13 cellular contexts compared by ENCODE assay signal in the genomic region with DNA sequence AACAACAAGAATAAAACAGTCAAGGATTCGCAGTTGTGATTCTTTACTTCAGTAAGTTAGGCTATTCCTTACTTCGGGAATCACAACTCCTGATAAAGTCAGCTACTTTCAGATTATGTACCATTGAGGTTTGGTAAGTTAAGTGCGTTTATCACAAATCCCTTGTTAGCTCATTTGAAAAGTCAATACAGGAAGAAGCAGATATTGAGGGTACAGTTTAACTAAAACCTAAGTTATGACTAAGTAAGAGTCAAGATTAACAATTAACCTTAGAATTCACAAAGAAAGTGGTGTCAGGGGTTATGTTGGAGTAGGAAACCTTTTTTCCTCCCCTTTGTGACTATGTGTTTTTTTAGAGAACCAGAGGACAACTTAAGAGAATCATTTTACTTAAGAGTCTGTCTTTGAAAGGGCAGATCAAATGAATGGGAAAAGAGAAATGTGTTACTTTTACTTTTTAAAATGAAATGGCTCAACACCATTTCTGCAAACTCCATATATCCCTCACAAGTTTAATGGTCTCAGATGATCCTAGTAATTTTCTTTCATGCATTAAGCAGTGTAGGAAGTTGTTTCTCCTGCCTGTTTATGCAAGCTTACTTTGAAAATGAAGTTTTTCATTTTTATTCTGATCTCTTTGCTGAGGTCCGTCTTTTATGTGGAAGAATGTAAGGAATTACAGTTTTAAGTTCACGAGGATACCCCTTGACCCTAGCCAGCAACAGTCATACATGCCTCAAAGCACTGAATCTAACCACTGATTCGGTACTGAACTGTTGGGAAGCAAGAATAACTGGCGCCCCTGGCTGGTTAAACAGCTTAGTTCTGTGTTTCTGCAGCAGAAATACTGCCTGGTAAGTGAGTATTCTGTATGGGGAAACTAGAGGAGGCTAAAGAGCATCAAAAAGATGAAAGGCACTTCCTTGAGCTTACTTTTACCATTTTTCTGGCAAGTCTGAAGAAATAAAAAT.
A peak's percentile ranks its signal among the peaks of the same experiment; 100 is the strongest.
DNase-seq lines count a peak whose midpoint lies in the region; ATAC-seq and TF ChIP-seq lines count a peak whose summit lies in the region.
"Had no signal": no experiment of that assay in that cellular context is flagged by ENCODE, and none has a peak within 500 bp of the region (broad histone marks: within the 10 kb centered on the region; RNA-seq: fewer than 3 reads in every experiment).

No MANE protein-coding gene starts in this region.

- H3K4me1 ChIP-seq in BE2C: no peaks in the 10 kb centered on the region

- no peak overlapping the region for H3K4me3 ChIP-seq in fibroblast of villous mesenchyme (ENCODE audit: low read depth, low read length)
- H3K4me3 ChIP-seq in retinal pigment epithelial cell (ENCODE audit: low read length): no peak overlapping the region
- H3K4me3 ChIP-seq in BE2C (ENCODE audit: low read depth, low read length): no peak overlapping the region
- H3K4me3 ChIP-seq: gastroesophageal sphincter had no signal

- TF ChIP-seq CTCF in fibroblast of villous mesenchyme (IDR thresholded peaks at IDR 0.05; ENCODE audit: insufficient read depth, low read depth, low read length): peak; percentile 15
- TF ChIP-seq CTCF in retinal pigment epithelial cell (conservative IDR thresholded peaks at IDR 0.05; ENCODE audit: low read depth, low read length): peak; percentile 58
- no peak for TF ChIP-seq CTCF in BE2C (IDR thresholded peaks at IDR 0.05; ENCODE audit: low read depth, low read length)

- ATAC-seq in GM18907 (IDR thresholded peaks at IDR 0.05; ENCODE audit: unreplicated experiment): peak; percentile 74
- ATAC-seq in stimulated activated effector memory CD8-positive, alpha-beta T cell treated with anti-CD3 and anti-CD28 coated beads, Interleukin-12 subunit alpha, Interleukin-12 subunit beta, amount 100 ng/mL, for 72 hours: no peak
- ATAC-seq in HG03342 (IDR thresholded peaks at IDR 0.05; ENCODE audit: unreplicated experiment): no peak
- ATAC-seq in HG03432 (IDR thresholded peaks at IDR 0.05; ENCODE audit: unreplicated experiment): no peak
- ATAC-seq: gastroesophageal sphincter; naive thymus-derived CD4-positive, alpha-beta T cell had no signal

- H3K27me3 ChIP-seq in BE2C: no peaks in the 10 kb centered on the region
- H3K27me3 ChIP-seq: gastroesophageal sphincter had no signal

- H3K36me3 Mint-ChIP-seq in stimulated activated effector memory CD8-positive, alpha-beta T cell treated with anti-CD3 and anti-CD28 coated beads, Interleukin-12 subunit alpha, Interleukin-12 subunit beta, amount 100 ng/mL, for 72 hours: no peaks in the 10 kb centered on the region
- H3K36me3 Mint-ChIP-seq: naive thymus-derived CD4-positive, alpha-beta T cell had no signal

- H3K27ac Mint-ChIP-seq in stimulated activated effector memory CD8-positive, alpha-beta T cell treated with anti-CD3 and anti-CD28 coated beads, Interleukin-12 subunit alpha, Interleukin-12 subunit beta, amount 100 ng/mL, for 72 hours: no peak overlapping the region
- H3K27ac Mint-ChIP-seq: naive thymus-derived CD4-positive, alpha-beta T cell had no signal

- no peak overlapping the region for H3K4me3 Mint-ChIP-seq in stimulated activated effector memory CD8-positive, alpha-beta T cell treated with anti-CD3 and anti-CD28 coated beads, Interleukin-12 subunit alpha, Interleukin-12 subunit beta, amount 100 ng/mL, for 72 hours
- H3K4me3 Mint-ChIP-seq: naive thymus-derived CD4-positive, alpha-beta T cell had no signal

- DNase-seq in OCI-M1 (lab: John Stamatoyannopoulos, UW) (peak; percentile 33), fibroblast of villous mesenchyme (ENCODE audit: low read depth) (peak; percentile 58), retinal pigment epithelial cell (ENCODE audit: low read depth) (peak; percentile 89), BE2C (no peak)
- DNase-seq in stimulated activated effector memory CD8-positive, alpha-beta T cell treated with anti-CD3 and anti-CD28 coated beads, Interleukin-12 subunit alpha, Interleukin-12 subunit beta, amount 100 ng/mL, for 72 hours (ENCODE audit: low spot score in 2 of 2): no peak
- DNase-seq: activated CD4-positive, CD25-positive, alpha-beta regulatory T cell treated with anti-CD3 and anti-CD28 coated beads, Interleukin-2, amount 50 U/mL, for 72 hours; activated naive CD4-positive, alpha-beta T cell treated with anti-CD3 and anti-CD28 coated beads, Interleukin-2, amount 50 U/mL, for 16 hours; GF-D8; naive thymus-derived CD4-positive, alpha-beta T cell had no signal

- no peaks in the 10 kb centered on the region for H3K9me3 Mint-ChIP-seq in stimulated activated effector memory CD8-positive, alpha-beta T cell treated with anti-CD3 and anti-CD28 coated beads, Interleukin-12 subunit alpha, Interleukin-12 subunit beta, amount 100 ng/mL, for 72 hours
- H3K9me3 Mint-ChIP-seq: naive thymus-derived CD4-positive, alpha-beta T cell had no signal

- no peaks in the 10 kb centered on the region for H3K4me1 Mint-ChIP-seq in stimulated activated effector memory CD8-positive, alpha-beta T cell treated with anti-CD3 and anti-CD28 coated beads, Interleukin-12 subunit alpha, Interleukin-12 subunit beta, amount 100 ng/mL, for 72 hours

- no peaks in the 10 kb centered on the region for H3K36me3 ChIP-seq in BE2C
- H3K36me3 ChIP-seq: gastroesophageal sphincter had no signal

- no peaks in the 10 kb centered on the region for H3K9me3 ChIP-seq in BE2C
- H3K9me3 ChIP-seq: gastroesophageal sphincter had no signal

Comparison
In these comparisons a context has a peak if more than half of its experiments do, and no peak if none do; other contexts are left out.
1. DNase-seq: peak in OCI-M1 (single experiment), fibroblast of villous mesenchyme (single experiment) and retinal pigment epithelial cell (single experiment); none in stimulated activated effector memory CD8-positive, alpha-beta T cell treated with anti-CD3 and anti-CD28 coated beads, Interleukin-12 subunit alpha, Interleukin-12 subunit beta, amount 100 ng/mL, for 72 hours (0 of 2) and BE2C (single experiment).